Comparison of ENCODE assay signal across 1 cellular context in the genomic region with DNA sequence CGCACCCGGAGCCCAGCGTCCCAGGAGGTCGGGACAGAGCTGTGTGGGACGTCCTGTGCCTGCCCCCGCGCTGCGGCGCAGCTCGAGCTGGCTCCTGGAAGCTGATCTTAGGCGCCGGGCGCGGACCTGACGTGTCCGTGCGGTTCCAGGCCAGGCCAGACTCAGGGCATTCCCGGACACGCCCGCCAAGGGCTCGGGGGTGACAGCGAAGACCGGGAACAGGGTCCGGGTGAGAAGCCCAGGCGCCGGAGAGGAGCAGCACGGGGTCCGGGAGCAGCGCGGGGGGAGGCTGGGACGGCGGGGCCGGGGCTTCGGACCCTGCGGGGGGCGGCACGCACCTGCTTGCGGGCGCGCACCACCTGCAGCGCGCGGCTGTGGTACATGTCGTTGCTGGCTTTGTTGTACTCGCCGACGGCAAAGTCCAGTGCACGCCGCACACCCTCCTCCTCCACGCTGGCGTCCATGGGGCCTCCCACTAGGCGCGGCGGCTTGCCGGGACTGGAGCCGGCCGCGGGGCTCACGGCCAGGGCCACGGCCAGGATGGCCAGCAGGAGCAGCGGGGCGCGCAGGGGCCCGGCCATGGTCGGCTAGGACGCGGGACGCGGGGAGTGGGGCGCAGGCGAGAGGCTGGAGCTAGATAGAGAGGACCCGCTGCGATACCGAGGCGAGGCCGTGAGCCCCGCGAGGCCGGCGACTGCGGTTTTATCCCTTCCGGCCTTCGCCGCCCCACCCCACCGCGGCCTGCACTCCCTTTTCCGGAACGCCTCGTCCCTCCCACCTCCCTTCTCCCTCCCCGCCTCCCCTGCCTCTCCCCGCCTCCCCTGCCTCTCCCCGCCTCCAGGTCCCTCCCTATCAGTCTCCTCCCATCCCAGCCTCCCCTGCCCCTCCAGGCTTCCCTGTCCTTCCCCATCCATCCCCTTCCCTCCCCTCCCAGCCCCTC.
TF ChIP-seq lines count a peak whose summit lies in the region.

A gene with protein sequence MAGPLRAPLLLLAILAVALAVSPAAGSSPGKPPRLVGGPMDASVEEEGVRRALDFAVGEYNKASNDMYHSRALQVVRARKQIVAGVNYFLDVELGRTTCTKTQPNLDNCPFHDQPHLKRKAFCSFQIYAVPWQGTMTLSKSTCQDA (minus strand): TSS at position 674 of the 940 bp plus-strand sequence. CDS start 93 bp downstream, at position 581.

TF ChIP-seq in HepG2, 621 proteins besides CTCF, POLR2A, EP300 and RAD21 (continued from another document and continues in another):
- TF ChIP-seq, protein P1, sequence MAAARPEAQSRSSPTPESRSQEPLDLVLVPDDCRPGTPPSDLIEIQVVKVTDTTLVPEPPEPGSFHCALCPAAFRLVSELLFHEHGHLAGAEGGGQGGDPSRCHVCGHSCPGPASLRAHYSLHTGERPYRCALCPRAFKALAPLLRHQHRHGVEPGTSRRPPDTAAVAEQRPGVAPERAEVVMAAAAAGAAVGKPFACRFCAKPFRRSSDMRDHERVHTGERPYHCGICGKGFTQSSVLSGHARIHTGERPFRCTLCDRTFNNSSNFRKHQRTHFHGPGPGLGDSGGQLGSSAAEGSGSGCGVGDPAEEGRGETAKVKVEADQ (CRISPR knock-in tag; IDR thresholded peaks at IDR 0.05; ENCODE audit: borderline replicate concordance) = peak; percentile 97
- TF ChIP-seq GABPB1 (CRISPR knock-in tag; IDR thresholded peaks at IDR 0.05) (peak; percentile 84), RFX1 (IDR thresholded peaks at IDR 0.05) (no peak), ZNF879 (CRISPR knock-in tag; IDR thresholded peaks at IDR 0.05) (0 out of 2 replicates have a peak, but pooled peaks have one; percentile 35), SMC3 (IDR thresholded peaks at IDR 0.05; ENCODE audit: low read length) (no peak), ZNF432 (CRISPR knock-in tag; IDR thresholded peaks at IDR 0.05; ENCODE audit: borderline replicate concordance) (no peak), ZNF468 (CRISPR knock-in tag; IDR thresholded peaks at IDR 0.05) (peak; percentile 89; the same call in 1 of the 2 replicates), ZNF761 (CRISPR knock-in tag; conservative IDR thresholded peaks at IDR 0.05) (peak; percentile 97), ZNF501 (CRISPR knock-in tag; IDR thresholded peaks at IDR 0.05) (peak; percentile 83), CHCHD3 (CRISPR knock-in tag; IDR thresholded peaks at IDR 0.05) (peak; percentile 98), WIZ (CRISPR knock-in tag; IDR thresholded peaks at IDR 0.05) (no peak; the same call in 1 of the 2 replicates), ZNF773 (CRISPR knock-in tag; IDR thresholded peaks at IDR 0.05; ENCODE audit: borderline replicate concordance) (peak; percentile 94; the same call in 1 of the 2 replicates), ZNF850 (CRISPR knock-in tag; conservative IDR thresholded peaks at IDR 0.05) (no peak; the same call in 1 of the 2 replicates), JARID2 (CRISPR knock-in tag; IDR thresholded peaks at IDR 0.05; ENCODE audit: insufficient replicate concordance) (no peak), ZNF737 (CRISPR knock-in tag; IDR thresholded peaks at IDR 0.05; ENCODE audit: borderline replicate concordance) (peak; percentile 71; the same call in 1 of the 2 replicates), FOXC1 (CRISPR knock-in tag; IDR thresholded peaks at IDR 0.05; ENCODE audit: borderline replicate concordance) (peak; percentile 97), KAT2B (IDR thresholded peaks at IDR 0.05; ENCODE audit: borderline replicate concordance, low read depth, low read length) (no peak), RARG (CRISPR knock-in tag; IDR thresholded peaks at IDR 0.05; ENCODE audit: low read depth) (no peak), GFI1 (CRISPR knock-in tag; IDR thresholded peaks at IDR 0.05; ENCODE audit: borderline replicate concordance) (peak; percentile 17; the same call in 1 of the 2 replicates), MATR3 (CRISPR knock-in tag; IDR thresholded peaks at IDR 0.05) (0 out of 2 replicates have a peak, but pooled peaks have one; percentile 26)
- TF ChIP-seq, protein P2, sequence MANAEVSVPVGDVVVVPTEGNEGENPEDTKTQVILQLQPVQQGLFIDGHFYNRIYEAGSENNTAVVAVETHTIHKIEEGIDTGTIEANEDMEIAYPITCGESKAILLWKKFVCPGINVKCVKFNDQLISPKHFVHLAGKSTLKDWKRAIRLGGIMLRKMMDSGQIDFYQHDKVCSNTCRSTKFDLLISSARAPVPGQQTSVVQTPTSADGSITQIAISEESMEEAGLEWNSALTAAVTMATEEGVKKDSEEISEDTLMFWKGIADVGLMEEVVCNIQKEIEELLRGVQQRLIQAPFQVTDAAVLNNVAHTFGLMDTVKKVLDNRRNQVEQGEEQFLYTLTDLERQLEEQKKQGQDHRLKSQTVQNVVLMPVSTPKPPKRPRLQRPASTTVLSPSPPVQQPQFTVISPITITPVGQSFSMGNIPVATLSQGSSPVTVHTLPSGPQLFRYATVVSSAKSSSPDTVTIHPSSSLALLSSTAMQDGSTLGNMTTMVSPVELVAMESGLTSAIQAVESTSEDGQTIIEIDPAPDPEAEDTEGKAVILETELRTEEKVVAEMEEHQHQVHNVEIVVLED (CRISPR knock-in tag; IDR thresholded peaks at IDR 0.05; ENCODE audit: borderline replicate concordance) = peak; percentile 69; the same call in 1 of the 2 replicates
- TF ChIP-seq, protein P3, sequence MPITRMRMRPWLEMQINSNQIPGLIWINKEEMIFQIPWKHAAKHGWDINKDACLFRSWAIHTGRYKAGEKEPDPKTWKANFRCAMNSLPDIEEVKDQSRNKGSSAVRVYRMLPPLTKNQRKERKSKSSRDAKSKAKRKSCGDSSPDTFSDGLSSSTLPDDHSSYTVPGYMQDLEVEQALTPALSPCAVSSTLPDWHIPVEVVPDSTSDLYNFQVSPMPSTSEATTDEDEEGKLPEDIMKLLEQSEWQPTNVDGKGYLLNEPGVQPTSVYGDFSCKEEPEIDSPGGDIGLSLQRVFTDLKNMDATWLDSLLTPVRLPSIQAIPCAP (CRISPR knock-in tag; IDR thresholded peaks at IDR 0.05; ENCODE audit: low read depth) = peak; percentile 49; the same call in 1 of the 2 replicates
- TF ChIP-seq, protein P4, sequence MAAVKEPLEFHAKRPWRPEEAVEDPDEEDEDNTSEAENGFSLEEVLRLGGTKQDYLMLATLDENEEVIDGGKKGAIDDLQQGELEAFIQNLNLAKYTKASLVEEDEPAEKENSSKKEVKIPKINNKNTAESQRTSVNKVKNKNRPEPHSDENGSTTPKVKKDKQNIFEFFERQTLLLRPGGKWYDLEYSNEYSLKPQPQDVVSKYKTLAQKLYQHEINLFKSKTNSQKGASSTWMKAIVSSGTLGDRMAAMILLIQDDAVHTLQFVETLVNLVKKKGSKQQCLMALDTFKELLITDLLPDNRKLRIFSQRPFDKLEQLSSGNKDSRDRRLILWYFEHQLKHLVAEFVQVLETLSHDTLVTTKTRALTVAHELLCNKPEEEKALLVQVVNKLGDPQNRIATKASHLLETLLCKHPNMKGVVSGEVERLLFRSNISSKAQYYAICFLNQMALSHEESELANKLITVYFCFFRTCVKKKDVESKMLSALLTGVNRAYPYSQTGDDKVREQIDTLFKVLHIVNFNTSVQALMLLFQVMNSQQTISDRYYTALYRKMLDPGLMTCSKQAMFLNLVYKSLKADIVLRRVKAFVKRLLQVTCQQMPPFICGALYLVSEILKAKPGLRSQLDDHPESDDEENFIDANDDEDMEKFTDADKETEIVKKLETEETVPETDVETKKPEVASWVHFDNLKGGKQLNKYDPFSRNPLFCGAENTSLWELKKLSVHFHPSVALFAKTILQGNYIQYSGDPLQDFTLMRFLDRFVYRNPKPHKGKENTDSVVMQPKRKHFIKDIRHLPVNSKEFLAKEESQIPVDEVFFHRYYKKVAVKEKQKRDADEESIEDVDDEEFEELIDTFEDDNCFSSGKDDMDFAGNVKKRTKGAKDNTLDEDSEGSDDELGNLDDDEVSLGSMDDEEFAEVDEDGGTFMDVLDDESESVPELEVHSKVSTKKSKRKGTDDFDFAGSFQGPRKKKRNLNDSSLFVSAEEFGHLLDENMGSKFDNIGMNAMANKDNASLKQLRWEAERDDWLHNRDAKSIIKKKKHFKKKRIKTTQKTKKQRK (IDR thresholded peaks at IDR 0.05; ENCODE audit: low read length) = no peak
- TF ChIP-seq, protein P5, sequence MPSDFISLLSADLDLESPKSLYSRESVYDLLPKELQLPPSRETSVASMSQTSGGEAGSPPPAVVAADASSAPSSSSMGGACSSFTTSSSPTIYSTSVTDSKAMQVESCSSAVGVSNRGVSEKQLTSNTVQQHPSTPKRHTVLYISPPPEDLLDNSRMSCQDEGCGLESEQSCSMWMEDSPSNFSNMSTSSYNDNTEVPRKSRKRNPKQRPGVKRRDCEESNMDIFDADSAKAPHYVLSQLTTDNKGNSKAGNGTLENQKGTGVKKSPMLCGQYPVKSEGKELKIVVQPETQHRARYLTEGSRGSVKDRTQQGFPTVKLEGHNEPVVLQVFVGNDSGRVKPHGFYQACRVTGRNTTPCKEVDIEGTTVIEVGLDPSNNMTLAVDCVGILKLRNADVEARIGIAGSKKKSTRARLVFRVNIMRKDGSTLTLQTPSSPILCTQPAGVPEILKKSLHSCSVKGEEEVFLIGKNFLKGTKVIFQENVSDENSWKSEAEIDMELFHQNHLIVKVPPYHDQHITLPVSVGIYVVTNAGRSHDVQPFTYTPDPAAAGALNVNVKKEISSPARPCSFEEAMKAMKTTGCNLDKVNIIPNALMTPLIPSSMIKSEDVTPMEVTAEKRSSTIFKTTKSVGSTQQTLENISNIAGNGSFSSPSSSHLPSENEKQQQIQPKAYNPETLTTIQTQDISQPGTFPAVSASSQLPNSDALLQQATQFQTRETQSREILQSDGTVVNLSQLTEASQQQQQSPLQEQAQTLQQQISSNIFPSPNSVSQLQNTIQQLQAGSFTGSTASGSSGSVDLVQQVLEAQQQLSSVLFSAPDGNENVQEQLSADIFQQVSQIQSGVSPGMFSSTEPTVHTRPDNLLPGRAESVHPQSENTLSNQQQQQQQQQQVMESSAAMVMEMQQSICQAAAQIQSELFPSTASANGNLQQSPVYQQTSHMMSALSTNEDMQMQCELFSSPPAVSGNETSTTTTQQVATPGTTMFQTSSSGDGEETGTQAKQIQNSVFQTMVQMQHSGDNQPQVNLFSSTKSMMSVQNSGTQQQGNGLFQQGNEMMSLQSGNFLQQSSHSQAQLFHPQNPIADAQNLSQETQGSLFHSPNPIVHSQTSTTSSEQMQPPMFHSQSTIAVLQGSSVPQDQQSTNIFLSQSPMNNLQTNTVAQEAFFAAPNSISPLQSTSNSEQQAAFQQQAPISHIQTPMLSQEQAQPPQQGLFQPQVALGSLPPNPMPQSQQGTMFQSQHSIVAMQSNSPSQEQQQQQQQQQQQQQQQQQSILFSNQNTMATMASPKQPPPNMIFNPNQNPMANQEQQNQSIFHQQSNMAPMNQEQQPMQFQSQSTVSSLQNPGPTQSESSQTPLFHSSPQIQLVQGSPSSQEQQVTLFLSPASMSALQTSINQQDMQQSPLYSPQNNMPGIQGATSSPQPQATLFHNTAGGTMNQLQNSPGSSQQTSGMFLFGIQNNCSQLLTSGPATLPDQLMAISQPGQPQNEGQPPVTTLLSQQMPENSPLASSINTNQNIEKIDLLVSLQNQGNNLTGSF (CRISPR knock-in tag; IDR thresholded peaks at IDR 0.05) = peak; percentile 83; the same call in 1 of the 2 replicates
- TF ChIP-seq, protein P6, sequence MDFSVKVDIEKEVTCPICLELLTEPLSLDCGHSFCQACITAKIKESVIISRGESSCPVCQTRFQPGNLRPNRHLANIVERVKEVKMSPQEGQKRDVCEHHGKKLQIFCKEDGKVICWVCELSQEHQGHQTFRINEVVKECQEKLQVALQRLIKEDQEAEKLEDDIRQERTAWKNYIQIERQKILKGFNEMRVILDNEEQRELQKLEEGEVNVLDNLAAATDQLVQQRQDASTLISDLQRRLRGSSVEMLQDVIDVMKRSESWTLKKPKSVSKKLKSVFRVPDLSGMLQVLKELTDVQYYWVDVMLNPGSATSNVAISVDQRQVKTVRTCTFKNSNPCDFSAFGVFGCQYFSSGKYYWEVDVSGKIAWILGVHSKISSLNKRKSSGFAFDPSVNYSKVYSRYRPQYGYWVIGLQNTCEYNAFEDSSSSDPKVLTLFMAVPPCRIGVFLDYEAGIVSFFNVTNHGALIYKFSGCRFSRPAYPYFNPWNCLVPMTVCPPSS (IDR thresholded peaks at IDR 0.05) = no peak
- TF ChIP-seq, protein P7, sequence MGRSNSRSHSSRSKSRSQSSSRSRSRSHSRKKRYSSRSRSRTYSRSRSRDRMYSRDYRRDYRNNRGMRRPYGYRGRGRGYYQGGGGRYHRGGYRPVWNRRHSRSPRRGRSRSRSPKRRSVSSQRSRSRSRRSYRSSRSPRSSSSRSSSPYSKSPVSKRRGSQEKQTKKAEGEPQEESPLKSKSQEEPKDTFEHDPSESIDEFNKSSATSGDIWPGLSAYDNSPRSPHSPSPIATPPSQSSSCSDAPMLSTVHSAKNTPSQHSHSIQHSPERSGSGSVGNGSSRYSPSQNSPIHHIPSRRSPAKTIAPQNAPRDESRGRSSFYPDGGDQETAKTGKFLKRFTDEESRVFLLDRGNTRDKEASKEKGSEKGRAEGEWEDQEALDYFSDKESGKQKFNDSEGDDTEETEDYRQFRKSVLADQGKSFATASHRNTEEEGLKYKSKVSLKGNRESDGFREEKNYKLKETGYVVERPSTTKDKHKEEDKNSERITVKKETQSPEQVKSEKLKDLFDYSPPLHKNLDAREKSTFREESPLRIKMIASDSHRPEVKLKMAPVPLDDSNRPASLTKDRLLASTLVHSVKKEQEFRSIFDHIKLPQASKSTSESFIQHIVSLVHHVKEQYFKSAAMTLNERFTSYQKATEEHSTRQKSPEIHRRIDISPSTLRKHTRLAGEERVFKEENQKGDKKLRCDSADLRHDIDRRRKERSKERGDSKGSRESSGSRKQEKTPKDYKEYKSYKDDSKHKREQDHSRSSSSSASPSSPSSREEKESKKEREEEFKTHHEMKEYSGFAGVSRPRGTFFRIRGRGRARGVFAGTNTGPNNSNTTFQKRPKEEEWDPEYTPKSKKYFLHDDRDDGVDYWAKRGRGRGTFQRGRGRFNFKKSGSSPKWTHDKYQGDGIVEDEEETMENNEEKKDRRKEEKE (IDR thresholded peaks at IDR 0.05) = no peak
- TF ChIP-seq, protein P8, sequence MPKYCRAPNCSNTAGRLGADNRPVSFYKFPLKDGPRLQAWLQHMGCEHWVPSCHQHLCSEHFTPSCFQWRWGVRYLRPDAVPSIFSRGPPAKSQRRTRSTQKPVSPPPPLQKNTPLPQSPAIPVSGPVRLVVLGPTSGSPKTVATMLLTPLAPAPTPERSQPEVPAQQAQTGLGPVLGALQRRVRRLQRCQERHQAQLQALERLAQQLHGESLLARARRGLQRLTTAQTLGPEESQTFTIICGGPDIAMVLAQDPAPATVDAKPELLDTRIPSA (CRISPR knock-in tag; IDR thresholded peaks at IDR 0.05; ENCODE audit: borderline replicate concordance) = peak; percentile 97; the same call in 1 of the 2 replicates
- TF ChIP-seq, protein P9, sequence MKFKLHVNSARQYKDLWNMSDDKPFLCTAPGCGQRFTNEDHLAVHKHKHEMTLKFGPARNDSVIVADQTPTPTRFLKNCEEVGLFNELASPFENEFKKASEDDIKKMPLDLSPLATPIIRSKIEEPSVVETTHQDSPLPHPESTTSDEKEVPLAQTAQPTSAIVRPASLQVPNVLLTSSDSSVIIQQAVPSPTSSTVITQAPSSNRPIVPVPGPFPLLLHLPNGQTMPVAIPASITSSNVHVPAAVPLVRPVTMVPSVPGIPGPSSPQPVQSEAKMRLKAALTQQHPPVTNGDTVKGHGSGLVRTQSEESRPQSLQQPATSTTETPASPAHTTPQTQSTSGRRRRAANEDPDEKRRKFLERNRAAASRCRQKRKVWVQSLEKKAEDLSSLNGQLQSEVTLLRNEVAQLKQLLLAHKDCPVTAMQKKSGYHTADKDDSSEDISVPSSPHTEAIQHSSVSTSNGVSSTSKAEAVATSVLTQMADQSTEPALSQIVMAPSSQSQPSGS (CRISPR knock-in tag; IDR thresholded peaks at IDR 0.05) = 0 out of 2 replicates have a peak, but pooled peaks have one; percentile 20
